ENCODE assay signal across 23 cellular contexts in the genomic region with DNA sequence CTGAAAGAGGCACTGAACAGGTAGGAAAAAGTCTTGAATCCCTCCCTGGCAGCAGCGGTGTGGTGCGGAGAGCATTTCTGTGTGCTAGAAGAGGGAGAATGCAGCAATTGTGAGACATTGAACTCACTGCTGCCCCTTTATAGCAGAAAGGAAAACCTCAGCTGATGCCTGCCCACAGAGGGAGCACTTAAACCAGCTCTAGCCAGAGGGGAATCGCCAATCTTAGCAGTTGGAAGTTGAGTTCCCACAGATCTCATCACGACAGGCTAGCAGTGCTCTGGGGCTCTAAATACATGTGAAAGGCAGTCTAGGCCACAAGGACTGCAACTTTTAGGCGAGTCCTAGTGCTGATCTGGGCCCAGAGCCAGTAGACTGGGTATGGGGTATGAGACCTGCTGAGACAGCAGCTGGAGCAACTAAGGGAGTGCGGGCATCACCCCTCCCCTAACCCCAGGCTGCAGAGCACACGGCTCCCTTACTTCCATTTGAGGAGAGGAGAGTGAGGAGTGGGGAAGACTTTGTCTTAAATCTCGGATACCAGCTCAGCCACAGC. TPM values are rescaled to one million over a fixed set of nuclear protein-coding genes. Genes with fewer than 3 reads are reported as not detected.
DNase-seq lines count a peak whose midpoint lies in the region; ATAC-seq and TF ChIP-seq lines count a peak whose summit lies in the region.
"Had no signal": no experiment of that assay in that cellular context is flagged by ENCODE, and none has a peak within 500 bp of the region (broad histone marks: within the 10 kb centered on the region; RNA-seq: fewer than 3 reads in every experiment).

No MANE protein-coding gene starts in this region.

- POLR2A ChIA-PET in MCF 10A (lab: Yijun Ruan, JAX) (interaction anchor here (1.4 to 1.8 kb wide), 3 partner anchors 9 to 31 kb away, joined by 3 to 8 read pairs (median 6); partner anchors contain the start of gene PRR15), SK-N-SH (lab: Yijun Ruan, JAX) (no interaction called here)

- no peaks in the 10 kb centered on the region for H3F3A ChIP-seq in SK-N-SH (replicated peaks; ENCODE audit: insufficient read depth)

- BruUV-seq in MCF 10A (replicated peaks; lab: Mats Ljungman, UMichigan), result no TSS peak

- H4K20me1 ChIP-seq in SK-N-SH (ENCODE audit: insufficient read depth), result no peaks in the 10 kb centered on the region

- H3K9me3 Mint-ChIP-seq in MCF 10A (ENCODE audit: unreplicated experiment) (no peaks in the 10 kb centered on the region), osteocyte (ENCODE audit: unreplicated experiment) (peaks cover 18% of the 10 kb centered on the region)
- H3K9me3 Mint-ChIP-seq: activated T-helper 2 cell treated with anti-CD3 and anti-CD28 coated beads, Interferon-gamma antibody, Interleukin-2, Interleukin-4, amounts not matched to agents 10 μg/mL and 5 μg/mL and 100 μg/mL, durations not matched to agents 14 hours and 24 hours and 36 hours had no signal

- H3K4me1 Mint-ChIP-seq in MCF 10A (ENCODE audit: insufficient read depth, unreplicated experiment) (peaks cover 13% of the 10 kb centered on the region), osteocyte (ENCODE audit: unreplicated experiment) (peaks cover 7% of the 10 kb centered on the region)
- H3K4me1 Mint-ChIP-seq: immature natural killer cell, nephron had no signal

- H3K9me2 ChIP-seq in SK-N-SH, result no peaks in the 10 kb centered on the region

- CTCF ChIA-PET in MCF 10A (lab: Yijun Ruan, JAX), result interaction anchor here (0.6 to 1.5 kb wide), 8 partner anchors 14 to 492 kb away, joined by 3 to 8 read pairs (median 4); no protein-coding TSS in a partner anchor
- CTCF ChIA-PET in SK-N-SH (lab: Yijun Ruan, JAX), result interaction anchor here (0.7 to 2.0 kb wide), 3 partner anchors 15 to 616 kb away, joined by 3 to 7 read pairs (median 4); no protein-coding TSS in a partner anchor

- H3K79me2 ChIP-seq in SK-N-SH (ENCODE audit: insufficient read depth), result no peaks in the 10 kb centered on the region

- peak overlapping the region; percentile 37 for H3K27ac Mint-ChIP-seq in MCF 10A (ENCODE audit: low read depth, unreplicated experiment)
- H3K27ac Mint-ChIP-seq in osteocyte (ENCODE audit: unreplicated experiment), result peak overlapping the region; percentile 35
- H3K27ac Mint-ChIP-seq: activated naive CD8-positive, alpha-beta T cell; activated T-helper 2 cell treated with anti-CD3 and anti-CD28 coated beads, Interferon-gamma antibody, Interleukin-2, Interleukin-4, amounts not matched to agents 10 μg/mL and 5 μg/mL and 100 μg/mL, durations not matched to agents 14 hours and 24 hours and 36 hours; immature natural killer cell; nephron had no signal

- H3K27me3 ChIP-seq in breast epithelium (no peaks in the 10 kb centered on the region), SK-N-SH (ENCODE audit: insufficient read depth) (no peaks in the 10 kb centered on the region)
- H3K27me3 ChIP-seq: colonic mucosa, SJSA1 had no signal

- no peak overlapping the region for H3K4me3 ChIP-seq in breast epithelium
- H3K4me3 ChIP-seq in SK-N-SH (ENCODE audit: low read depth in 2 of 2, low read length in 1 of 2), result no peak overlapping the region
- H3K4me3 ChIP-seq: A549, colonic mucosa, HAP-1, prostate gland, SJSA1 had no signal

- H3K4me1 ChIP-seq in breast epithelium, result no peaks in the 10 kb centered on the region
- no peaks in the 10 kb centered on the region; a peak in 1 of 4 replicates for H3K4me1 ChIP-seq in SK-N-SH (ENCODE audit: control insufficient read depth in 1 of 2, insufficient read depth in 2 of 2, low read depth in 1 of 2, low read length in 1 of 2)
- H3K4me1 ChIP-seq: A549, colonic mucosa, HAP-1, prostate gland, SJSA1 had no signal

- H3K4me3 Mint-ChIP-seq in MCF 10A (ENCODE audit: unreplicated experiment) (no peak overlapping the region), osteocyte (ENCODE audit: unreplicated experiment) (no peak overlapping the region)
- H3K4me3 Mint-ChIP-seq: activated naive CD8-positive, alpha-beta T cell; immature natural killer cell; nephron had no signal

- TF ChIP-seq EP300 in SK-N-SH (IDR thresholded peaks at IDR 0.05; ENCODE audit: borderline replicate concordance in 1 of 2, low read depth in 1 of 2, low read length in 1 of 2), result no peak

- H3K27me3 Mint-ChIP-seq in MCF 10A (ENCODE audit: insufficient read depth, unreplicated experiment), result no peaks in the 10 kb centered on the region
- peaks cover 43% of the 10 kb centered on the region for H3K27me3 Mint-ChIP-seq in osteocyte (ENCODE audit: unreplicated experiment)

- no peak overlapping the region for H2AFZ ChIP-seq in SK-N-SH (ENCODE audit: low read depth)

- H3K27ac ChIP-seq in breast epithelium (no peak overlapping the region), SK-N-SH (ENCODE audit: low read depth in 2 of 2, low read length in 1 of 2) (no peak overlapping the region)
- H3K27ac ChIP-seq: A549, colonic mucosa, prostate gland, SJSA1 had no signal

- ATAC-seq in HG02798 (IDR thresholded peaks at IDR 0.05; ENCODE audit: poor library complexity, unreplicated experiment), result no peak
- ATAC-seq: A549 had no signal

- WGBS in SK-N-SH (ENCODE audit: low lambda C conversion rate), result 57% methylated on average over 8 of the region's 8 CpGs

- no peak overlapping the region for H3K9ac ChIP-seq in SK-N-SH

- peak; percentile 33; the same call in 1 of the 2 replicates for TF ChIP-seq RAD21 in SK-N-SH (IDR thresholded peaks at IDR 0.05; ENCODE audit: low read length)

- no peaks in the 10 kb centered on the region for H3K36me3 Mint-ChIP-seq in MCF 10A (ENCODE audit: insufficient read depth, unreplicated experiment)
- peaks cover 8% of the 10 kb centered on the region for H3K36me3 Mint-ChIP-seq in osteocyte (ENCODE audit: unreplicated experiment)
- H3K36me3 Mint-ChIP-seq: activated naive CD8-positive, alpha-beta T cell; immature natural killer cell had no signal

- H3K9me3 ChIP-seq in breast epithelium (no peaks in the 10 kb centered on the region), SK-N-SH (0 out of 2 replicates have a peak, but pooled peaks cover 5% of the 10 kb centered on the region)
- H3K9me3 ChIP-seq: colonic mucosa, HAP-1, prostate gland, SJSA1 had no signal

- H3K36me3 ChIP-seq in breast epithelium, result no peaks in the 10 kb centered on the region
- no peaks in the 10 kb centered on the region for H3K36me3 ChIP-seq in SK-N-SH (replicated peaks in 1 of 2; ENCODE audit: control insufficient read depth in 1 of 2, insufficient read depth in 2 of 2, low read length in 1 of 2)
- H3K36me3 ChIP-seq: colonic mucosa, HAP-1, prostate gland, SJSA1 had no signal

- no peak for TF ChIP-seq POLR2A in breast epithelium (IDR thresholded peaks at IDR 0.05)

- intact Hi-C loops in MCF 10A (cut with micrococcal nuclease) (no loop called here), breast epithelium (cut with DNase I; ENCODE audit: low total_unique reads) (no loop called here)

- H3K4me2 ChIP-seq in SK-N-SH, result no peak overlapping the region
- H3K4me2 ChIP-seq: A549 had no signal

- TF ChIP-seq CTCF in MCF 10A (IDR thresholded peaks at IDR 0.05; ENCODE audit: unreplicated experiment) (no peak), breast epithelium (IDR thresholded peaks at IDR 0.05) (no peak), SK-N-SH (IDR thresholded peaks at IDR 0.05) (no peak), osteocyte (IDR thresholded peaks at IDR 0.05) (peak; percentile 29)

- DNase-seq in MCF 10A (ENCODE audit: unreplicated experiment) (peak; percentile 6), breast epithelium (ENCODE audit: low spot score in 2 of 2) (no peak), SK-N-SH (no peak), fibroblast of peridontal ligament (ENCODE audit: extremely low read depth) (peak; percentile 1), osteocyte (ENCODE audit: extremely low spot score, unreplicated experiment) (no peak), NCI-H524 (lab: John Stamatoyannopoulos, UW) (no peak)
- no peak for DNase-seq in activated T-cell treated with anti-CD3 and anti-CD28 coated beads, Interleukin-2, amount 50 U/mL, for 1 hour
- DNase-seq: C1 segment of cervical spinal cord; colonic mucosa; immature natural killer cell; NCI-H187; NCI-H446 treated with DMSO at 0.1 percent for 48 hours; NK-92 treated with Interleukin-12 subunit alpha and Interleukin-12 subunit beta, amount 100 ng/mL, for 24 hours; substantia nigra; T-helper 2 cell had no signal

TF ChIP-seq in SK-N-SH, 30 proteins besides CTCF, POLR2A, EP300 and RAD21 (continues in another document):
- TF ChIP-seq FOXJ3 (CRISPR knock-in tag; IDR thresholded peaks at IDR 0.05), result no peak
- TF ChIP-seq TCF12 (IDR thresholded peaks at IDR 0.05), result no peak
- TF ChIP-seq ZBTB33 (IDR thresholded peaks at IDR 0.05; ENCODE audit: borderline replicate concordance, low read depth), result no peak
- TF ChIP-seq POLR2AphosphoS5 (IDR thresholded peaks at IDR 0.05; ENCODE audit: low read depth, low read length), result no peak
- no peak for TF ChIP-seq NFIC (IDR thresholded peaks at IDR 0.05; ENCODE audit: borderline replicate concordance)
- no peak for TF ChIP-seq PBX3 (IDR thresholded peaks at IDR 0.05)

RNA-seq across cellular contexts. Expression of gene PRR15, which starts 25.2 kb away (rescaled TPM):
- total RNA-seq in MCF 10A (2022) (6.8 and 8.0 TPM in 2 replicates), breast epithelium (10 to 100 TPM in 2 of 3 donors, under 1 TPM in 1; 0.64 to 13.2 (median 11.8) TPM), osteocyte (0.73 and 1.6 TPM in 2 replicates)
- polyA plus RNA-seq in SK-N-SH (2012; rRNA removed), result 0.36 and 0.49 TPM in 2 replicates
- polyA plus RNA-seq in SK-N-SH (2012; cell fraction: cytosol; rRNA removed), result 0.39 and 0.60 TPM in 2 replicates
- polyA plus RNA-seq in SK-N-SH (2012; cell fraction: nucleus; rRNA removed), result 0.41 and 0.58 TPM in 2 replicates
- total RNA-seq: activated T-helper 2 cell treated with anti-CD3 and anti-CD28 coated beads, Interferon-gamma antibody, Interleukin-2, Interleukin-4, amounts not matched to agents 10 μg/mL and 5 μg/mL and 100 μg/mL, durations not matched to agents 14 hours and 24 hours and 36 hours; SJSA1 had no signal
- polyA plus RNA-seq: immature natural killer cell had no signal

Comparison
In these comparisons a context has a peak if more than half of its experiments do, and no peak if none do; other contexts are left out.
1. DNase-seq: peak in MCF 10A (single experiment) and fibroblast of peridontal ligament (single experiment); none in breast epithelium (0 of 2), SK-N-SH (single experiment), osteocyte (single experiment), NCI-H524 (0 of 2) and activated T-cell treated with anti-CD3 and anti-CD28 coated beads, Interleukin-2, amount 50 U/mL, for 1 hour (single experiment).